ENCODE assay signal across 29 cellular contexts in the genomic region with DNA sequence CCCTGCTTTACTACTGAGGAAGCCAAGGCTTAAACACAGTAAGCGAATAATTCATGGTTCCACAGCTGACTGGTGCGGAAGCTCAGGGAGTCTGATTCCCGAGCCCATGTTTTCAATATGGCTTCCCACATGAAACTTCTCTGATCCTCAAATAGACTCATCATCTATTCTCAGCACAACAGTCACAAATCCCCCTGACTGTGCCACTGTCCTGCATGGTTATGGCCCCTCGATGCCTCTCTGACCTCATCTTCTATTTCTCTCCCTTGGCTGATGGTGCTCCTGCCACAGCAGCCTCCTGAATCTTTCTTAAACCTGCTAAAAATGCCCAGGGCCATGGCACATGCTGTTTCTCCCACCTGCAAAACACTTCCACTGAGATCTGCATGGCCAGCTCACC.
"Had no signal": no experiment of that assay in that cellular context is flagged by ENCODE, and none has a peak within 500 bp of the region (broad histone marks: within the 10 kb centered on the region; RNA-seq: fewer than 3 reads in every experiment).

No MANE protein-coding gene starts in this region.

- H3K4me1 ChIP-seq: body of pancreas, colonic mucosa, gastrocnemius medialis, thyroid gland, upper lobe of left lung, vagina had no signal

- H3K9me3 ChIP-seq: adrenal gland, body of pancreas, colonic mucosa, gastrocnemius medialis, left ventricle myocardium inferior, mucosa of descending colon, thyroid gland, upper lobe of left lung, vagina had no signal

- H3K79me2 ChIP-seq: parathyroid adenoma had no signal

- H3K9ac ChIP-seq: parathyroid adenoma had no signal

- H3K36me3 ChIP-seq: adrenal gland, cardiac muscle cell, colonic mucosa, gastrocnemius medialis, left ventricle myocardium inferior, thyroid gland, upper lobe of left lung, vagina had no signal

- H3K27ac Mint-ChIP-seq: activated naive CD8-positive, alpha-beta T cell treated with anti-CD3 and anti-CD28 coated beads for 36 hours; nephron progenitor cell; stimulated activated memory B cell treated with anti-CD40 and anti-IgM and Interleukin-4, amounts not matched to agents 10 μg/mL and 1 μg/mL and 100 μg/mL, for 72 hours had no signal

- ATAC-seq: body of pancreas; right cardiac atrium; stimulated activated naive CD8-positive, alpha-beta T cell treated with anti-CD3 and anti-CD28 coated beads, Interleukin-15, amount 100 ng/mL, for 72 hours had no signal

- H3K27me3 Mint-ChIP-seq: activated naive CD8-positive, alpha-beta T cell treated with anti-CD3 and anti-CD28 coated beads for 36 hours; stimulated activated naive CD8-positive, alpha-beta T cell treated with anti-CD3 and anti-CD28 coated beads, Interleukin-15, amount 100 ng/mL, for 72 hours had no signal

- H3K36me3 Mint-ChIP-seq: activated naive CD8-positive, alpha-beta T cell treated with anti-CD3 and anti-CD28 coated beads for 36 hours; stimulated activated memory B cell treated with anti-CD40 and anti-IgM and Interleukin-4, amounts not matched to agents 10 μg/mL and 1 μg/mL and 100 μg/mL, for 72 hours had no signal

- H3K4me1 Mint-ChIP-seq: stimulated activated memory B cell treated with anti-CD40 and anti-IgM and Interleukin-4, amounts not matched to agents 10 μg/mL and 1 μg/mL and 100 μg/mL, for 72 hours; stimulated activated naive CD8-positive, alpha-beta T cell treated with anti-CD3 and anti-CD28 coated beads, Interleukin-15, amount 100 ng/mL, for 72 hours had no signal

- H3K4me3 ChIP-seq: adrenal gland, body of pancreas, cardiac muscle cell, colonic mucosa, gastrocnemius medialis, left ventricle myocardium inferior, lung, mucosa of descending colon, thyroid gland, upper lobe of left lung, vagina had no signal

- H3K4me3 Mint-ChIP-seq: activated naive CD8-positive, alpha-beta T cell treated with anti-CD3 and anti-CD28 coated beads for 36 hours; nephron progenitor cell; stimulated activated memory B cell treated with anti-CD40 and anti-IgM and Interleukin-4, amounts not matched to agents 10 μg/mL and 1 μg/mL and 100 μg/mL, for 72 hours; stimulated activated naive CD8-positive, alpha-beta T cell treated with anti-CD3 and anti-CD28 coated beads, Interleukin-15, amount 100 ng/mL, for 72 hours had no signal

- H3K27me3 ChIP-seq: adrenal gland, body of pancreas, colonic mucosa, gastrocnemius medialis, thyroid gland, upper lobe of left lung, vagina had no signal

- H3K9me3 Mint-ChIP-seq: activated naive CD8-positive, alpha-beta T cell treated with anti-CD3 and anti-CD28 coated beads for 36 hours; nephron progenitor cell; stimulated activated memory B cell treated with anti-CD40 and anti-IgM and Interleukin-4, amounts not matched to agents 10 μg/mL and 1 μg/mL and 100 μg/mL, for 72 hours; stimulated activated naive CD8-positive, alpha-beta T cell treated with anti-CD3 and anti-CD28 coated beads, Interleukin-15, amount 100 ng/mL, for 72 hours had no signal

- H2AFZ ChIP-seq: parathyroid adenoma had no signal

- H3K27ac ChIP-seq: adrenal gland, body of pancreas, cardiac muscle cell, gastrocnemius medialis, left ventricle myocardium inferior, parathyroid adenoma, thyroid gland, upper lobe of left lung, vagina had no signal

- DNase-seq: activated CD4-positive, alpha-beta T cell treated with anti-CD3 and anti-CD28 coated beads for 4 hours; activated CD4-positive, alpha-beta T cell treated with anti-CD3 and anti-CD28 coated beads, Interleukin-2, amount 50 U/mL, for 4 hours; activated CD8-positive, alpha-beta memory T cell treated with anti-CD3 and anti-CD28 coated beads for 24 hours; activated effector memory CD4-positive, alpha-beta T cell treated with Interleukin-2 at 50 U/mL for 16 hours; activated naive CD4-positive, alpha-beta T cell treated with Interleukin-2 at 50 U/mL for 16 hours; activated naive CD8-positive, alpha-beta T cell treated with anti-CD3 and anti-CD28 coated beads for 36 hours; adrenal gland; aorta; body of pancreas; cerebellar nuclear complex; colonic mucosa; effector CD8-positive, alpha-beta T cell; gastrocnemius medialis; glutamatergic neuron; left ventricle myocardium inferior; mucosa of descending colon; nephron progenitor cell; occipital lobe; right cardiac atrium; stimulated activated CD4-positive, alpha-beta T cell treated with anti-CD3 and anti-CD28 coated beads, Interleukin-4, amount 100 ng/mL, for 24 hours; stimulated activated naive CD8-positive, alpha-beta T cell treated with anti-CD3 and anti-CD28 coated beads, Interleukin-15, amount 100 ng/mL, for 72 hours; substantia nigra; thyroid gland; upper lobe of left lung had no signal
